Comparison of ENCODE assay signal across 8 cellular contexts in genomic region chr1:24642481-24643361, GRCh38. TPM values are rescaled to one million over a fixed set of nuclear protein-coding genes. Genes with fewer than 3 reads are reported as not detected.
A peak's percentile ranks its signal among the peaks of the same experiment; 100 is the strongest.
DNase-seq lines count a peak whose midpoint lies in the region; ATAC-seq and TF ChIP-seq lines count a peak whose summit lies in the region.

SRRM1 (plus strand) TSS chr1:24643302; CDS start chr1:24643327, 25 bp downstream.

- no peaks in the 10 kb centered on the region for H3K27me3 ChIP-seq in lung (ENCODE audit: control insufficient read depth, insufficient read depth)

- peaks cover 3 to 4% of the 10 kb centered on the region in 2 donors for H3K4me1 ChIP-seq in lung (ENCODE audit: control insufficient read depth in 2 of 2, insufficient read depth in 2 of 2, low read length in 2 of 2)

- ATAC-seq in GM19467 (IDR thresholded peaks at IDR 0.05; ENCODE audit: unreplicated experiment) (peak; percentile 89), lung (ENCODE audit: insufficient read depth, low FRiP score) (peak; percentile 96)

- DNase-seq in CMK (ENCODE audit: low read depth): peak; percentile 100
- peak; percentile 97 for DNase-seq in HS-5 (ENCODE audit: low read depth)
- DNase-seq in NK-92 treated with Interleukin-12 subunit alpha and Interleukin-12 subunit beta, amount 100 ng/mL, for 24 hours (lab: John Stamatoyannopoulos, UW): peak; percentile 99
- DNase-seq in activated CD8-positive, alpha-beta memory T cell treated with anti-CD3 and anti-CD28 coated beads for 24 hours: peak; percentile 97
- peak; percentile 97 for DNase-seq in effector CD8-positive, alpha-beta T cell (lab: John Stamatoyannopoulos, UW)
- DNase-seq in lung (ENCODE audit: low spot score): peak; percentile 99
- DNase-seq in stimulated activated CD4-positive, alpha-beta T cell treated with anti-CD3 and anti-CD28 coated beads, TNF-alpha, amount 100 ng/mL, for 4 hours (ENCODE audit: low read depth in 3 of 3): peak; percentile 91 to 97 (median 96)

- peak within 1 kb of the TSS; percentile 96 to 99 for H3K27ac ChIP-seq in lung (ENCODE audit: low read depth in 1 of 2, low read length in 1 of 2)

- peaks cover 1 to 4% of the 10 kb centered on the region in 2 donors for H3K36me3 ChIP-seq in lung (ENCODE audit: control insufficient read depth in 2 of 2, insufficient read depth in 2 of 2, low read length in 2 of 2)

- H3K4me3 ChIP-seq in lung: peak within 1 kb of the TSS; percentile 78

- TF ChIP-seq CTCF in lung (IDR thresholded peaks at IDR 0.05; ENCODE audit: control extremely low read depth, extremely low read depth): no peak

- 0 to 1% methylated on average over 75 to 95 of the region's 95 CpGs for WGBS in lung, 2 donors

- no peaks in the 10 kb centered on the region for H3K9me3 ChIP-seq in lung (ENCODE audit: control insufficient read depth in 2 of 2, insufficient read depth in 1 of 2, low read length in 1 of 2)

RNA-seq across cellular contexts. Expression of gene SRRM1, which starts in this region (rescaled TPM):
- total RNA-seq in lung: 10 to 100 TPM; 92.4 to 95.8 TPM
- 10 to 100 TPM; 37.4 to 42.3 TPM for polyA plus RNA-seq in lung

Comparison
In these comparisons a context has a peak if more than half of its experiments do, and no peak if none do; other contexts are left out.
1. Peak in every context shown above with its lines: DNase-seq, ATAC-seq, H3K4me3 ChIP-seq and H3K27ac ChIP-seq.